Comparison of ENCODE assay signal across 23 cellular contexts in genomic region chr2:110980613-110981062, GRCh38.
A peak's percentile ranks its signal among the peaks of the same experiment; 100 is the strongest.
DNase-seq lines count a peak whose midpoint lies in the region; ATAC-seq and TF ChIP-seq lines count a peak whose summit lies in the region.
"Had no signal": no experiment of that assay in that cellular context is flagged by ENCODE, and none has a peak within 500 bp of the region (broad histone marks: within the 10 kb centered on the region; RNA-seq: fewer than 3 reads in every experiment).

No MANE protein-coding gene starts in this region.

- H3K4me1 Mint-ChIP-seq in stimulated activated memory B cell treated with anti-CD40 and anti-IgM and Interleukin-4, amounts not matched to agents 10 μg/mL and 1 μg/mL and 100 μg/mL, for 72 hours, result no peaks in the 10 kb centered on the region
- H3K4me1 Mint-ChIP-seq in stimulated activated naive CD8-positive, alpha-beta T cell treated with anti-CD3 and anti-CD28 coated beads, Interleukin-15, amount 100 ng/mL, for 72 hours, result no peaks in the 10 kb centered on the region
- H3K4me1 Mint-ChIP-seq: activated naive CD4-positive, alpha-beta T cell treated with anti-CD3 and anti-CD28 coated beads, Interleukin-2, amount 50 U/mL, for 24 hours had no signal

- 53 to 57% methylated on average over 11 of the region's 11 CpGs for WGBS in GM23248 (ENCODE audit: low coverage in 1 of 2, low lambda C conversion rate in 2 of 2, missing lambda C conversion rate in 2 of 2), 2 experiments

- H3K4me3 ChIP-seq in right atrium auricular region (no peak overlapping the region), cardiac muscle cell (no peak overlapping the region), GM23248 (no peak overlapping the region)
- H3K4me3 ChIP-seq: BLaER1, SK-N-MC, suprapubic skin had no signal

- H3F3A ChIP-seq in GM23248 (ENCODE audit: insufficient read depth), result no peaks in the 10 kb centered on the region

- TF ChIP-seq CTCF in right atrium auricular region (IDR thresholded peaks at IDR 0.05) (no peak), cardiac muscle cell (IDR thresholded peaks at IDR 0.05; ENCODE audit: low read depth, low read length) (no peak)

- ATAC-seq in Right ventricle myocardium superior (ENCODE audit: poor library complexity), result peak; percentile 79
- ATAC-seq in stimulated activated memory B cell treated with anti-CD40 and anti-IgM and Interleukin-4, amounts not matched to agents 10 μg/mL and 1 μg/mL and 100 μg/mL, for 72 hours, result peak; percentile 51
- no peak for ATAC-seq in stimulated activated naive CD8-positive, alpha-beta T cell treated with anti-CD3 and anti-CD28 coated beads, Interleukin-15, amount 100 ng/mL, for 72 hours
- ATAC-seq: natural killer cell treated with Interleukin-12 subunit alpha and Interleukin-12 subunit beta and Interleukin-15 and Interleukin-18, amount 100 ng/mL, for 72 hours had no signal

- no peak overlapping the region for H2AFZ ChIP-seq in GM23248

- H3K36me3 ChIP-seq in right atrium auricular region, result no peaks in the 10 kb centered on the region
- no peaks in the 10 kb centered on the region for H3K36me3 ChIP-seq in cardiac muscle cell
- no peaks in the 10 kb centered on the region for H3K36me3 ChIP-seq in GM23248 (ENCODE audit: low read depth)
- H3K36me3 ChIP-seq: BLaER1, suprapubic skin had no signal

- H3K9ac ChIP-seq in GM23248, result no peak overlapping the region
- H3K9ac ChIP-seq: BLaER1 had no signal

- no peak overlapping the region for H3K27ac ChIP-seq in right atrium auricular region
- peak overlapping the region; percentile 84 for H3K27ac ChIP-seq in cardiac muscle cell
- H3K27ac ChIP-seq in GM23248, result no peak overlapping the region
- H3K27ac ChIP-seq: BLaER1, SK-N-MC, suprapubic skin, VCaP had no signal

- no peaks in the 10 kb centered on the region for H3K36me3 Mint-ChIP-seq in stimulated activated memory B cell treated with anti-CD40 and anti-IgM and Interleukin-4, amounts not matched to agents 10 μg/mL and 1 μg/mL and 100 μg/mL, for 72 hours
- H3K36me3 Mint-ChIP-seq: activated naive CD4-positive, alpha-beta T cell treated with anti-CD3 and anti-CD28 coated beads, Interleukin-2, amount 50 U/mL, for 24 hours had no signal

- no peaks in the 10 kb centered on the region for H4K20me1 ChIP-seq in GM23248 (ENCODE audit: insufficient read depth)
- H4K20me1 ChIP-seq: BLaER1 had no signal

- no peaks in the 10 kb centered on the region for H3K27me3 Mint-ChIP-seq in stimulated activated memory B cell treated with anti-CD40 and anti-IgM and Interleukin-4, amounts not matched to agents 10 μg/mL and 1 μg/mL and 100 μg/mL, for 72 hours
- H3K27me3 Mint-ChIP-seq in stimulated activated naive CD8-positive, alpha-beta T cell treated with anti-CD3 and anti-CD28 coated beads, Interleukin-15, amount 100 ng/mL, for 72 hours, result no peaks in the 10 kb centered on the region
- H3K27me3 Mint-ChIP-seq: dendritic cell treated with granulocyte-macrophage colony-stimulating factor and Interleukin-4, amounts not matched to agents 40 ng/mL and 50 ng/mL, for 4 days had no signal

- H3K27me3 ChIP-seq in right atrium auricular region (no peaks in the 10 kb centered on the region), cardiac muscle cell (no peaks in the 10 kb centered on the region), GM23248 (replicated peaks; ENCODE audit: insufficient read depth) (peaks cover 24% of the 10 kb centered on the region)
- H3K27me3 ChIP-seq: BLaER1, suprapubic skin had no signal

- DNase-seq in Right ventricle myocardium superior (no peak), right atrium auricular region (ENCODE audit: low spot score) (no peak), NCI-H2107 (lab: John Stamatoyannopoulos, UW) (peak; percentile 50), cardiac muscle cell (ENCODE audit: low read depth in 1 of 2, low spot score in 1 of 2) (peak in 1 of 2 donors; percentile 72), GM23248 (no peak), kidney tubule cell (ENCODE audit: low spot score) (no peak)
- no peak for DNase-seq in stimulated activated naive CD8-positive, alpha-beta T cell treated with anti-CD3 and anti-CD28 coated beads, Interleukin-15, amount 100 ng/mL, for 72 hours
- DNase-seq: ACHN; activated CD4-positive, alpha-beta T cell treated with anti-CD3 and anti-CD28 coated beads, Interleukin-2, amount 50 U/mL, for 1 hour; anterior cingulate cortex; caudate nucleus; GF-D8; Karpas-422; T-helper 2 cell had no signal

- no peaks in the 10 kb centered on the region for H3K79me2 ChIP-seq in GM23248 (ENCODE audit: insufficient read depth)

- H3K9me3 ChIP-seq in right atrium auricular region (no peaks in the 10 kb centered on the region), cardiac muscle cell (ENCODE audit: low read depth) (no peaks in the 10 kb centered on the region), GM23248 (ENCODE audit: low read depth) (no peaks in the 10 kb centered on the region)
- H3K9me3 ChIP-seq: BLaER1, suprapubic skin had no signal

- no peaks in the 10 kb centered on the region for H3K9me3 Mint-ChIP-seq in stimulated activated memory B cell treated with anti-CD40 and anti-IgM and Interleukin-4, amounts not matched to agents 10 μg/mL and 1 μg/mL and 100 μg/mL, for 72 hours
- H3K9me3 Mint-ChIP-seq in stimulated activated naive CD8-positive, alpha-beta T cell treated with anti-CD3 and anti-CD28 coated beads, Interleukin-15, amount 100 ng/mL, for 72 hours, result no peaks in the 10 kb centered on the region
- H3K9me3 Mint-ChIP-seq: activated naive CD4-positive, alpha-beta T cell treated with anti-CD3 and anti-CD28 coated beads, Interleukin-2, amount 50 U/mL, for 24 hours; activated T-helper 1 cell treated with anti-CD3 and anti-CD28 coated beads, Interleukin-12 subunit alpha, Interleukin-12 subunit beta, Interleukin-2, Interleukin-4 antibody, amounts not matched to agents 30 ng/mL and 10 ng/mL and 1 ng/mL, durations not matched to agents 14 hours and 24 hours and 36 hours; dendritic cell treated with granulocyte-macrophage colony-stimulating factor and Interleukin-4, amounts not matched to agents 40 ng/mL and 50 ng/mL, for 4 days; natural killer cell treated with Interleukin-12 subunit alpha and Interleukin-12 subunit beta and Interleukin-15 and Interleukin-18, amount 100 ng/mL, for 72 hours had no signal

- in situ Hi-C loops in GM23248 (cut with MboI), result no loop called here

- no peak overlapping the region for H3K27ac Mint-ChIP-seq in stimulated activated memory B cell treated with anti-CD40 and anti-IgM and Interleukin-4, amounts not matched to agents 10 μg/mL and 1 μg/mL and 100 μg/mL, for 72 hours
- H3K27ac Mint-ChIP-seq in stimulated activated naive CD8-positive, alpha-beta T cell treated with anti-CD3 and anti-CD28 coated beads, Interleukin-15, amount 100 ng/mL, for 72 hours, result no peak overlapping the region
- H3K27ac Mint-ChIP-seq: activated naive CD4-positive, alpha-beta T cell treated with anti-CD3 and anti-CD28 coated beads, Interleukin-2, amount 50 U/mL, for 24 hours; activated T-helper 1 cell treated with anti-CD3 and anti-CD28 coated beads, Interleukin-12 subunit alpha, Interleukin-12 subunit beta, Interleukin-2, Interleukin-4 antibody, amounts not matched to agents 30 ng/mL and 10 ng/mL and 1 ng/mL, durations not matched to agents 14 hours and 24 hours and 36 hours; dendritic cell treated with granulocyte-macrophage colony-stimulating factor and Interleukin-4, amounts not matched to agents 40 ng/mL and 50 ng/mL, for 4 days; natural killer cell treated with Interleukin-12 subunit alpha and Interleukin-12 subunit beta and Interleukin-15 and Interleukin-18, amount 100 ng/mL, for 72 hours had no signal

- peaks cover 0 to 15% of the 10 kb centered on the region in 2 donors for H3K4me1 ChIP-seq in right atrium auricular region
- peaks cover 37% of the 10 kb centered on the region for H3K4me1 ChIP-seq in cardiac muscle cell (ENCODE audit: low read depth)
- no peaks in the 10 kb centered on the region for H3K4me1 ChIP-seq in GM23248 (ENCODE audit: insufficient read depth)
- H3K4me1 ChIP-seq: BLaER1, suprapubic skin had no signal

- intact Hi-C loops in Right ventricle myocardium superior (cut with DNase I), result no loop called here

- H3K4me3 Mint-ChIP-seq in stimulated activated memory B cell treated with anti-CD40 and anti-IgM and Interleukin-4, amounts not matched to agents 10 μg/mL and 1 μg/mL and 100 μg/mL, for 72 hours, result no peak overlapping the region
- no peak overlapping the region for H3K4me3 Mint-ChIP-seq in stimulated activated naive CD8-positive, alpha-beta T cell treated with anti-CD3 and anti-CD28 coated beads, Interleukin-15, amount 100 ng/mL, for 72 hours
- H3K4me3 Mint-ChIP-seq: activated naive CD4-positive, alpha-beta T cell treated with anti-CD3 and anti-CD28 coated beads, Interleukin-2, amount 50 U/mL, for 24 hours; activated T-helper 1 cell treated with anti-CD3 and anti-CD28 coated beads, Interleukin-12 subunit alpha, Interleukin-12 subunit beta, Interleukin-2, Interleukin-4 antibody, amounts not matched to agents 30 ng/mL and 10 ng/mL and 1 ng/mL, durations not matched to agents 14 hours and 24 hours and 36 hours; dendritic cell treated with granulocyte-macrophage colony-stimulating factor and Interleukin-4, amounts not matched to agents 40 ng/mL and 50 ng/mL, for 4 days; natural killer cell treated with Interleukin-12 subunit alpha and Interleukin-12 subunit beta and Interleukin-15 and Interleukin-18, amount 100 ng/mL, for 72 hours had no signal

- no peaks in the 10 kb centered on the region for H3K9me2 ChIP-seq in GM23248 (ENCODE audit: insufficient read depth)

- no peak overlapping the region for H3K4me2 ChIP-seq in GM23248 (ENCODE audit: unreplicated experiment)
- H3K4me2 ChIP-seq: BLaER1 had no signal
